Comparison of ENCODE assay signal across 17 cellular contexts in the genomic region with DNA sequence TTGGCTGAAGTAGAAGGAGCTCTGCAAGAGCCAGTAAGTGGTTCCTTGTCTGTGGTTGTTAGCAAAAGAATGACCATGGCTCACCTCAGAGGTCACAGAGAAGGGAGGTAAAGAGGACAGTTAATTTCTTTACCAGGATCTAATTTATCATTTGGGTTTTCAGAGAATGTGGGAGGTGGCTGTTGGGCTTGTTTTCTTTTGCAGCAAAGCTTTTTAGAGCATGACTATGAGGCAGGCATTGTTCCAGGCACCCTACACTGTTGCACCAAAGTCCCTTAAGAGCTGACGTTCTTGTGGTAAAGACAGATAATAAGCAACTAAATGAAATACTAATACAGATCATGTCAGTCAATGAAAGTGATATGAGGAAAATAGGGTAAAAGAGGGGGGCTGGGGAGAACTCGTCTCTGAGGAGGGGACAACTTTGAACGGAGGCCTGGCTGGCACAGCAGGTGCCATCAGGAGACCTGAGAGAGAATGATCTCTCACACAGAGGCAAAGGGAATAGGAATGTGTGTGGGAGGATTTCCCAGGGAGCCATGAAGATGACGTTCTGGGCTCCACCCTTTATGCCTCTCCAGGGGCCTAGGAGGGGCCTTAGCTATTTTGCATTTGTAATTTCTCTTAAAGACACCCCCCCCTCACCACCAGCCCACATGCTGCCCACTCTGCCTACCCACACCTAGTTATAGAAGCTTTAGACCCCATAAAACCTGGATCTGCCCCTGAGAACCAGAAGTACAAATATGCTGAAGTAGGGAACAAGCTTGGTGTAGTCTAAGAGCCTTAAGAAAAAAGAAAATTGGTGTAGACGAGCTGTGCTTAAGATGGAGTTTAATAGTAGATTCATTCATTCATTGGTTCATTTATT.
DNase-seq lines count a peak whose midpoint lies in the region; ATAC-seq and TF ChIP-seq lines count a peak whose summit lies in the region.
"Had no signal": no experiment of that assay in that cellular context is flagged by ENCODE, and none has a peak within 500 bp of the region (broad histone marks: within the 10 kb centered on the region; RNA-seq: fewer than 3 reads in every experiment).

No MANE protein-coding gene starts in this region.

- H3K4me1 ChIP-seq in GM23338 (ENCODE audit: insufficient read depth) (peaks cover 24% of the 10 kb centered on the region), osteoblast (ENCODE audit: insufficient read depth, low read length) (peaks cover 54% of the 10 kb centered on the region)
- H3K4me1 ChIP-seq: SJCRH30 had no signal

- peaks cover 2% of the 10 kb centered on the region for H3K9me3 ChIP-seq in osteoblast (ENCODE audit: low read depth, low read length)
- H3K9me3 ChIP-seq: SJCRH30 had no signal

- DNase-seq in GM23338 (ENCODE audit: low spot score): no peak
- peak; percentile 46 for DNase-seq in astrocyte of the cerebellum (ENCODE audit: low read depth)
- peak; percentile 33 for DNase-seq in fibroblast of villous mesenchyme (ENCODE audit: low read depth)
- peak; percentile 62 for DNase-seq in osteoblast (ENCODE audit: insufficient read length, low spot score, missing footprints)
- DNase-seq in HUDEP-2 (lab: John Stamatoyannopoulos, UW; ENCODE audit: unreplicated experiment in 76 of 76): no peak
- DNase-seq in natural killer cell: no peak
- no peak for DNase-seq in stimulated activated CD4-positive, alpha-beta T cell treated with anti-CD3 and anti-CD28 coated beads, Interleukin-4, amount 100 ng/mL, for 24 hours
- DNase-seq: activated CD4-positive, alpha-beta T cell treated with anti-CD3 and anti-CD28 coated beads for 48 hours; central memory CD4-positive, alpha-beta T cell; DMS 273 treated with DMSO at 0.1 percent for 48 hours; NCI-H1048; NCI-H1930; NCI-H345; SJCRH30; T-helper 1 cell had no signal

- H3K27ac ChIP-seq in GM23338 (ENCODE audit: low read depth): no peak overlapping the region
- H3K27ac ChIP-seq in osteoblast (ENCODE audit: low read depth, low read length): peak overlapping the region; percentile 99
- H3K27ac ChIP-seq: SJCRH30 had no signal

- in situ Hi-C loops in astrocyte of the cerebellum (cut with HindIII; ENCODE audit: low sequenced_read_pairs): no loop called here

- H3K27me3 ChIP-seq in GM23338 (ENCODE audit: insufficient read depth) (no peaks in the 10 kb centered on the region), osteoblast (ENCODE audit: insufficient read depth, low read length) (no peaks in the 10 kb centered on the region)
- H3K27me3 ChIP-seq: SJCRH30 had no signal

- ATAC-seq in GM23338 (peak; percentile 71), natural killer cell (no peak), GM18861 (IDR thresholded peaks at IDR 0.05; ENCODE audit: unreplicated experiment) (no peak)

- H3K27me3 Mint-ChIP-seq in GM23338 (ENCODE audit: insufficient read depth, low read depth, poor library complexity) (peaks cover 9% of the 10 kb centered on the region), natural killer cell (ENCODE audit: low read depth in 2 of 2) (peaks cover 0 to 10% of the 10 kb centered on the region in 2 donors)

- intact Hi-C loops in natural killer cell (cut with micrococcal nuclease): no loop called here

- TF ChIP-seq CTCF in GM23338 (conservative IDR thresholded peaks at IDR 0.05; ENCODE audit: low read depth in 2 of 2): no peak
- TF ChIP-seq CTCF in astrocyte of the cerebellum (IDR thresholded peaks at IDR 0.05; ENCODE audit: low read depth, low read length, missing control alignments): no peak
- TF ChIP-seq CTCF in fibroblast of villous mesenchyme (IDR thresholded peaks at IDR 0.05; ENCODE audit: insufficient read depth, low read depth, low read length): no peak
- TF ChIP-seq CTCF in osteoblast (IDR thresholded peaks at IDR 0.05; ENCODE audit: extremely low read depth, low read depth, low read length): no peak
- TF ChIP-seq CTCF in natural killer cell (IDR thresholded peaks at IDR 0.05): no peak

- no peaks in the 10 kb centered on the region for H3K9me2 ChIP-seq in GM23338 (ENCODE audit: insufficient read depth)

- H3K79me2 ChIP-seq in GM23338 (replicated peaks; ENCODE audit: insufficient read depth) (peaks cover 96% of the 10 kb centered on the region), osteoblast (ENCODE audit: insufficient read depth, low read length) (peaks cover 47% of the 10 kb centered on the region)

- H3K4me2 ChIP-seq in GM23338 (no peak overlapping the region; the same call in 1 of the 2 replicates), osteoblast (ENCODE audit: insufficient read depth, low read length) (peak overlapping the region; percentile 69)

- H3K4me3 ChIP-seq in GM23338: no peak overlapping the region
- H3K4me3 ChIP-seq in astrocyte of the cerebellum (ENCODE audit: low read depth, low read length): no peak overlapping the region
- H3K4me3 ChIP-seq in fibroblast of villous mesenchyme (ENCODE audit: low read depth, low read length): no peak overlapping the region
- no peak overlapping the region for H3K4me3 ChIP-seq in osteoblast (ENCODE audit: insufficient read depth, low read length)
- H3K4me3 ChIP-seq: lung, SJCRH30 had no signal

- 0 out of 2 replicates have a peak, but pooled peaks cover 3% of the 10 kb centered on the region for H3K36me3 ChIP-seq in GM23338 (ENCODE audit: insufficient read depth)
- no peaks in the 10 kb centered on the region for H3K36me3 ChIP-seq in osteoblast (ENCODE audit: insufficient read depth, low read length)
- H3K36me3 ChIP-seq: SJCRH30 had no signal

- H3K36me3 Mint-ChIP-seq in GM23338 (ENCODE audit: low read depth): peaks cover 46% of the 10 kb centered on the region
- H3K36me3 Mint-ChIP-seq in natural killer cell: peaks cover 11% of the 10 kb centered on the region

- H3K4me3 Mint-ChIP-seq in GM23338 (no peak overlapping the region), natural killer cell (no peak overlapping the region)

- H4K20me1 ChIP-seq in GM23338 (replicated peaks; ENCODE audit: insufficient read depth) (peaks cover 36% of the 10 kb centered on the region), osteoblast (ENCODE audit: insufficient read depth, low read length) (no peaks in the 10 kb centered on the region)

- H3K9me3 Mint-ChIP-seq in GM23338 (peaks cover 19% of the 10 kb centered on the region), natural killer cell (peaks cover 4 to 7% of the 10 kb centered on the region in 2 donors)

- H3K4me1 Mint-ChIP-seq in GM23338 (peaks cover 35% of the 10 kb centered on the region), natural killer cell (no peaks in the 10 kb centered on the region)

- no peaks in the 10 kb centered on the region for H3F3A ChIP-seq in GM23338 (replicated peaks; ENCODE audit: low read depth)

- no peak overlapping the region for H2AFZ ChIP-seq in GM23338
- peak overlapping the region; percentile 49 for H2AFZ ChIP-seq in osteoblast (ENCODE audit: low read length)

- H3K27ac Mint-ChIP-seq in GM23338 (no peak overlapping the region; the same call in 1 of the 2 replicates), natural killer cell (no peak overlapping the region)

TF ChIP-seq in GM23338, 12 proteins besides CTCF, POLR2A, EP300 and RAD21:
- TF ChIP-seq POLR2AphosphoS5 (IDR thresholded peaks at IDR 0.05; ENCODE audit: low read depth) (no peak), EZH2 (IDR thresholded peaks at IDR 0.05; ENCODE audit: low read depth, unreplicated experiment) (no peak)

Comparison
In these comparisons a context has a peak if more than half of its experiments do, and no peak if none do; other contexts are left out.
1. DNase-seq: peak in astrocyte of the cerebellum (single experiment), fibroblast of villous mesenchyme (single experiment) and osteoblast (single experiment); none in GM23338 (single experiment), HUDEP-2 (0 of 76), natural killer cell (single experiment) and stimulated activated CD4-positive, alpha-beta T cell treated with anti-CD3 and anti-CD28 coated beads, Interleukin-4, amount 100 ng/mL, for 24 hours (single experiment).